In genomic region chr15:62549345-62549970, GRCh38 we compare ENCODE assay signal across 8 cellular contexts.
DNase-seq lines count a peak whose midpoint lies in the region; ATAC-seq and TF ChIP-seq lines count a peak whose summit lies in the region.
"Had no signal": no experiment of that assay in that cellular context is flagged by ENCODE, and none has a peak within 500 bp of the region (broad histone marks: within the 10 kb centered on the region; RNA-seq: fewer than 3 reads in every experiment).

No MANE protein-coding gene starts in this region.

- DNase-seq in ELR (ENCODE audit: low read depth) (peak; percentile 60), breast epithelium (ENCODE audit: low spot score in 2 of 2) (no peak), natural killer cell (no peak), lower leg skin (ENCODE audit: low spot score in 2 of 2) (no peak)
- DNase-seq: naive B cell had no signal

- H3K9me3 Mint-ChIP-seq in natural killer cell = no peaks in the 10 kb centered on the region

- H3K27me3 Mint-ChIP-seq in natural killer cell (ENCODE audit: low read depth in 2 of 2) = peaks cover 7 to 13% of the 10 kb centered on the region in 2 donors

- TF ChIP-seq POLR2A in breast epithelium (IDR thresholded peaks at IDR 0.05) (no peak), lower leg skin (IDR thresholded peaks at IDR 0.05) (no peak)

- no peaks in the 10 kb centered on the region for H4K20me1 ChIP-seq in KMS-11 (ENCODE audit: insufficient read depth)

- H3K4me3 ChIP-seq in KMS-11 (IDR thresholded peaks at IDR 0.05; ENCODE audit: insufficient read depth, low read depth, low read length) (no peak overlapping the region), breast epithelium (no peak overlapping the region), lower leg skin (ENCODE audit: low read depth, poor library complexity, severe bottlenecking) (no peak overlapping the region)

- no peaks in the 10 kb centered on the region for H3K4me1 ChIP-seq in KMS-11 (ENCODE audit: low read depth, poor library complexity, severe bottlenecking)
- H3K4me1 ChIP-seq in breast epithelium = peaks cover 0 to 9% of the 10 kb centered on the region in 2 donors

- H3K9me3 ChIP-seq in breast epithelium = no peaks in the 10 kb centered on the region

- intact Hi-C loops in breast epithelium (cut with DNase I; ENCODE audit: low total_unique reads) = no loop called here
- intact Hi-C loops in natural killer cell (cut with micrococcal nuclease) = no loop called here
- intact Hi-C loops in lower leg skin (cut with DNase I; ENCODE audit: low total_unique reads) = no loop called here

- no peak overlapping the region for H3K4me2 ChIP-seq in KMS-11

- no peaks in the 10 kb centered on the region for H3K36me3 ChIP-seq in KMS-11 (ENCODE audit: insufficient read depth)
- no peaks in the 10 kb centered on the region for H3K36me3 ChIP-seq in breast epithelium

- no peak overlapping the region for H3K9ac ChIP-seq in KMS-11

- no peaks in the 10 kb centered on the region for H3K36me3 Mint-ChIP-seq in natural killer cell
- H3K36me3 Mint-ChIP-seq: naive B cell had no signal

- H3K4me3 Mint-ChIP-seq in natural killer cell = no peak overlapping the region
- H3K4me3 Mint-ChIP-seq: naive B cell had no signal

- H3K27me3 ChIP-seq in KMS-11 (ENCODE audit: insufficient read depth, low read depth) (no peaks in the 10 kb centered on the region), breast epithelium (no peaks in the 10 kb centered on the region)

- H2AFZ ChIP-seq in KMS-11 (ENCODE audit: low read depth) = no peak overlapping the region

- H3K79me2 ChIP-seq in KMS-11 (ENCODE audit: insufficient read depth, low read depth) = no peaks in the 10 kb centered on the region

- ATAC-seq in natural killer cell (no peak), HG03342 (IDR thresholded peaks at IDR 0.05; ENCODE audit: unreplicated experiment) (no peak), HG03280 (IDR thresholded peaks at IDR 0.05; ENCODE audit: unreplicated experiment) (no peak)

- TF ChIP-seq CTCF in KMS-11 (conservative IDR thresholded peaks at IDR 0.05; ENCODE audit: low read depth, low read length) (peak; percentile 82), breast epithelium (IDR thresholded peaks at IDR 0.05) (peak; percentile 12 to 25 (median 19)), natural killer cell (IDR thresholded peaks at IDR 0.05) (peak; percentile 29), lower leg skin (IDR thresholded peaks at IDR 0.05) (no peak)

- H3K27ac ChIP-seq in KMS-11 = no peak overlapping the region
- H3K27ac ChIP-seq in breast epithelium = no peak overlapping the region

- no peaks in the 10 kb centered on the region for H3K4me1 Mint-ChIP-seq in natural killer cell

- WGBS in lower leg skin, 2 donors = 87% methylated on average over 5 of the region's 5 CpGs

- no peak overlapping the region for H3K27ac Mint-ChIP-seq in natural killer cell
- H3K27ac Mint-ChIP-seq: naive B cell had no signal

Comparison
In these comparisons a context has a peak if more than half of its experiments do, and no peak if none do; other contexts are left out.
1. CTCF ChIP-seq: peak in KMS-11 (single experiment), breast epithelium (3 of 3) and natural killer cell (single experiment); none in lower leg skin (0 of 3).